ENCODE assay signal across 14 cellular contexts in genomic region chrX:9882669-9883446, GRCh38.
DNase-seq lines count a peak whose midpoint lies in the region; ATAC-seq, FAIRE-seq and TF ChIP-seq lines count a peak whose summit lies in the region.
"Had no signal": no experiment of that assay in that cellular context is flagged by ENCODE, and none has a peak within 500 bp of the region (broad histone marks: within the 10 kb centered on the region; RNA-seq: fewer than 3 reads in every experiment).

No MANE protein-coding gene starts in this region.

- H3K9me3 ChIP-seq in OCI-LY7 (ENCODE audit: low read length) (no peaks in the 10 kb centered on the region), endodermal cell (ENCODE audit: control insufficient read depth, low read length) (no peaks in the 10 kb centered on the region)
- H3K9me3 ChIP-seq: ascending aorta, SK-N-SH had no signal

- TF ChIP-seq CTCF in D721Med (IDR thresholded peaks at IDR 0.05; ENCODE audit: insufficient read depth, missing control alignments), result peak; percentile 19
- peak; percentile 40; the same call in 1 of the 2 replicates for TF ChIP-seq CTCF in OCI-LY7 (conservative IDR thresholded peaks at IDR 0.05; ENCODE audit: low read length)
- TF ChIP-seq CTCF in endodermal cell (conservative IDR thresholded peaks at IDR 0.05), result peak; percentile 35

- H3K27ac Mint-ChIP-seq in endodermal cell, result peak overlapping the region; percentile 68

- H3K36me3 Mint-ChIP-seq in endodermal cell (ENCODE audit: low read depth), result peaks cover 13% of the 10 kb centered on the region

- POLR2A ChIA-PET in OCI-LY7 (lab: Charles Lee), result no interaction called here

- 85 to 88% methylated on average over 8 to 15 of the region's 15 CpGs for WGBS in endodermal cell (ENCODE audit: insufficient coverage in 1 of 2, insufficient read length in 1 of 2), 2 experiments

- peaks cover 9% of the 10 kb centered on the region for H3K4me1 Mint-ChIP-seq in endodermal cell

- H3K36me3 ChIP-seq in OCI-LY7 (ENCODE audit: insufficient read depth, low read length), result no peaks in the 10 kb centered on the region
- no peaks in the 10 kb centered on the region for H3K36me3 ChIP-seq in endodermal cell (ENCODE audit: control insufficient read depth, insufficient read depth, low read length)
- H3K36me3 ChIP-seq: ascending aorta had no signal

- H4K20me1 ChIP-seq in OCI-LY7 (ENCODE audit: insufficient read depth, low read length), result no peaks in the 10 kb centered on the region

- no peak overlapping the region for H3K4me3 Mint-ChIP-seq in endodermal cell

- ATAC-seq in HG03520 (IDR thresholded peaks at IDR 0.05; ENCODE audit: unreplicated experiment), result no peak
- no peak for ATAC-seq in SK-N-SH treated with all-trans-retinoic acid at 6 μM for 48 hours
- ATAC-seq: stimulated activated naive CD8-positive, alpha-beta T cell treated with anti-CD3 and anti-CD28 coated beads, Interleukin-15, Interleukin-2, amounts not matched to agents 100 U/mL and 50 U/mL, for 24 hours had no signal

- BruUV-seq in OCI-LY7 (replicated peaks; lab: Mats Ljungman, UMichigan), result no TSS peak

- peaks cover 60% of the 10 kb centered on the region for H3K9me3 Mint-ChIP-seq in endodermal cell

- H3K9ac ChIP-seq in endodermal cell (ENCODE audit: extremely low read depth, low read length, poor library complexity, severe bottlenecking), result no peak overlapping the region
- H3K9ac ChIP-seq: SK-N-SH had no signal

- no peak overlapping the region for H3K27ac ChIP-seq in OCI-LY7 (ENCODE audit: low read depth, low read length, poor library complexity, severe bottlenecking)
- H3K27ac ChIP-seq in endodermal cell (ENCODE audit: low read depth, low read length), result no peak overlapping the region
- H3K27ac ChIP-seq: ascending aorta had no signal

- CTCF ChIA-PET in OCI-LY7 (lab: Charles Lee; ENCODE audit: unreplicated experiment), result no interaction called here

- FAIRE-seq in D721Med (lab: Jason Lieb, UNC), result no peak

- H3K4me1 ChIP-seq in OCI-LY7 (ENCODE audit: insufficient read depth, low read length, poor library complexity, severe bottlenecking) (no peaks in the 10 kb centered on the region), endodermal cell (ENCODE audit: control insufficient read depth, insufficient read depth, low read length) (no peaks in the 10 kb centered on the region)
- H3K4me1 ChIP-seq: ascending aorta had no signal

- DNase-seq in D721Med (ENCODE audit: insufficient read length, low spot score) (no peak), OCI-LY7 (ENCODE audit: low spot score) (peak; percentile 0), endodermal cell (no peak), mesenteric fat pad (ENCODE audit: low spot score) (peak; percentile 76), dedifferentiated amniotic fluid mesenchymal stem cell (ENCODE audit: extremely low spot score) (no peak), NCI-H146 treated with DMSO at 0.1 percent for 48 hours (lab: John Stamatoyannopoulos, UW; ENCODE audit: unreplicated experiment) (no peak)
- DNase-seq: AML-193; NCI-H1694; SK-N-SH; stimulated activated CD4-positive, alpha-beta T cell treated with anti-CD3 and anti-CD28 coated beads, Interleukin-4, amount 100 ng/mL, for 4 hours; stimulated activated naive CD8-positive, alpha-beta T cell treated with anti-CD3 and anti-CD28 coated beads, Interleukin-15, Interleukin-2, amounts not matched to agents 100 U/mL and 50 U/mL, for 24 hours had no signal

- H3K4me2 ChIP-seq in OCI-LY7 (ENCODE audit: low read length), result no peak overlapping the region
- H3K4me2 ChIP-seq: SK-N-SH had no signal

- H3K4me3 ChIP-seq in OCI-LY7 (ENCODE audit: low read depth, low read length, poor library complexity, severe bottlenecking), result no peak overlapping the region
- no peak overlapping the region for H3K4me3 ChIP-seq in endodermal cell (ENCODE audit: low read length)
- H3K4me3 ChIP-seq: ascending aorta had no signal

- intact Hi-C loops in OCI-LY7 (cut with micrococcal nuclease; ENCODE audit: unreplicated experiment), result no loop called here

- no peaks in the 10 kb centered on the region for H3K79me2 ChIP-seq in OCI-LY7 (ENCODE audit: insufficient read depth, low read depth, low read length)

- no peaks in the 10 kb centered on the region for H3K27me3 ChIP-seq in endodermal cell (ENCODE audit: control insufficient read depth, insufficient read depth, low read length, poor library complexity, severe bottlenecking)
- H3K27me3 ChIP-seq: ascending aorta had no signal

- no peaks in the 10 kb centered on the region for H3K9me2 ChIP-seq in OCI-LY7 (ENCODE audit: insufficient read depth, low read length)
- H3K9me2 ChIP-seq: SK-N-SH had no signal

- H2AFZ ChIP-seq in OCI-LY7 (ENCODE audit: low read length), result no peak overlapping the region

- H3K27me3 Mint-ChIP-seq in endodermal cell (ENCODE audit: insufficient read depth), result no peaks in the 10 kb centered on the region

TF ChIP-seq in SK-N-SH treated with all-trans-retinoic acid at 6 μM for 48 hours, 23 proteins besides CTCF, POLR2A, EP300 and RAD21:
- TF ChIP-seq OSR1 (CRISPR knock-in tag; IDR thresholded peaks at IDR 0.05), result no peak
- TF ChIP-seq RARB (CRISPR knock-in tag; IDR thresholded peaks at IDR 0.05), result no peak
- no peak for TF ChIP-seq ZFP30 (CRISPR knock-in tag; IDR thresholded peaks at IDR 0.05)
- no peak for TF ChIP-seq BACH2 (CRISPR knock-in tag; IDR thresholded peaks at IDR 0.05; ENCODE audit: borderline replicate concordance)
- no peak for TF ChIP-seq CREB5 (CRISPR knock-in tag; IDR thresholded peaks at IDR 0.05; ENCODE audit: low read depth)
- no peak for TF ChIP-seq PPARA (CRISPR knock-in tag; IDR thresholded peaks at IDR 0.05; ENCODE audit: borderline replicate concordance)
- TF ChIP-seq, protein P1, sequence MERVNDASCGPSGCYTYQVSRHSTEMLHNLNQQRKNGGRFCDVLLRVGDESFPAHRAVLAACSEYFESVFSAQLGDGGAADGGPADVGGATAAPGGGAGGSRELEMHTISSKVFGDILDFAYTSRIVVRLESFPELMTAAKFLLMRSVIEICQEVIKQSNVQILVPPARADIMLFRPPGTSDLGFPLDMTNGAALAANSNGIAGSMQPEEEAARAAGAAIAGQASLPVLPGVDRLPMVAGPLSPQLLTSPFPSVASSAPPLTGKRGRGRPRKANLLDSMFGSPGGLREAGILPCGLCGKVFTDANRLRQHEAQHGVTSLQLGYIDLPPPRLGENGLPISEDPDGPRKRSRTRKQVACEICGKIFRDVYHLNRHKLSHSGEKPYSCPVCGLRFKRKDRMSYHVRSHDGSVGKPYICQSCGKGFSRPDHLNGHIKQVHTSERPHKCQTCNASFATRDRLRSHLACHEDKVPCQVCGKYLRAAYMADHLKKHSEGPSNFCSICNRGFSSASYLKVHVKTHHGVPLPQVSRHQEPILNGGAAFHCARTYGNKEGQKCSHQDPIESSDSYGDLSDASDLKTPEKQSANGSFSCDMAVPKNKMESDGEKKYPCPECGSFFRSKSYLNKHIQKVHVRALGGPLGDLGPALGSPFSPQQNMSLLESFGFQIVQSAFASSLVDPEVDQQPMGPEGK (CRISPR knock-in tag; IDR thresholded peaks at IDR 0.05; ENCODE audit: borderline replicate concordance), result no peak

Comparison
In these comparisons a context has a peak if more than half of its experiments do, and no peak if none do; other contexts are left out.
1. DNase-seq: peak in OCI-LY7 (single experiment) and mesenteric fat pad (single experiment); none in D721Med (single experiment), endodermal cell (single experiment), dedifferentiated amniotic fluid mesenchymal stem cell (single experiment) and NCI-H146 treated with DMSO at 0.1 percent for 48 hours (single experiment).
2. Peak in every context shown above with its lines, with median percentiles within 50 percentile points of each other: CTCF ChIP-seq.